ENCODE assay signal across 1 cellular context in genomic region chr1:198601936-198602889, GRCh38.
TF ChIP-seq lines count a peak whose summit lies in the region.

No MANE protein-coding gene starts in this region.

TF ChIP-seq in GM23338, 12 proteins besides CTCF, POLR2A, EP300 and RAD21 (continued from another document):
- TF ChIP-seq ZNF462 (CRISPR knock-in tag; IDR thresholded peaks at IDR 0.05) (no peak), ETS1 (IDR thresholded peaks at IDR 0.05) (no peak), REST (IDR thresholded peaks at IDR 0.05; ENCODE audit: unreplicated experiment) (no peak), NANOG (IDR thresholded peaks at IDR 0.05; ENCODE audit: borderline replicate concordance) (no peak), JUNB (IDR thresholded peaks at IDR 0.05; ENCODE audit: unreplicated experiment) (no peak), EZH2 (IDR thresholded peaks at IDR 0.05; ENCODE audit: low read depth, unreplicated experiment) (no peak), ZNF331 (CRISPR knock-in tag; IDR thresholded peaks at IDR 0.05; ENCODE audit: low read depth) (no peak), EZH2phosphoT487 (IDR thresholded peaks at IDR 0.05; ENCODE audit: unreplicated experiment) (no peak), STAT1 (IDR thresholded peaks at IDR 0.05; ENCODE audit: unreplicated experiment) (no peak), POLR2AphosphoS5 (IDR thresholded peaks at IDR 0.05; ENCODE audit: low read depth) (no peak), CREB1 (CRISPR knock-in tag; IDR thresholded peaks at IDR 0.05; ENCODE audit: low read depth) (no peak)
TF ChIP-seq in GM23338: peak in this region for 0.
